Comparison of ENCODE assay signal across 19 cellular contexts in the genomic region with DNA sequence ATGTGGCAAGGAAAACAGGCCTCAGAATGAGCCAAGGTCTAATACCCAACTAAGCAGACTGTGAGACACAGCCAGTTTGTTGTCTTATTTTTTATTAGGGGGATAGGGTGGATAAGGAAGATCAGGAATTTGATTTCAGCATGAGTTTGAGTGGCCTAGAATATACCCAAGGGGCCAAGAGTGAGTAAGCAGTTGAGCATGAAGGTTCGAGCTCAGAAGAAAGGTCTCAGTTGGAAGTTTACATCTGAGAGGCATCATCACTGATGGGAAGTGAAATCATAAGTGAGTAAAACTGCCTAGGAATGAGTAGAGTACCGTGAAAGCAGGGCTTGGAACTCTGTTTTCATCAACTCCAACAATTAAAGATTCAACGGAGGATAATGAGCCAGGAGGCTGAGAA.
"Had no signal": no experiment of that assay in that cellular context is flagged by ENCODE, and none has a peak within 500 bp of the region (broad histone marks: within the 10 kb centered on the region; RNA-seq: fewer than 3 reads in every experiment).

No MANE protein-coding gene starts in this region.

- H2AFZ ChIP-seq: parathyroid adenoma had no signal

- H3K27ac Mint-ChIP-seq: activated CD4-positive, alpha-beta memory T cell treated with anti-CD3 and anti-CD28 coated beads, Interleukin-2, amount 10 ng/mL, durations not matched to agents 7 days and 5 days; endodermal cell; stimulated activated memory B cell treated with anti-CD40 and anti-IgM and Interleukin-4, amounts not matched to agents 10 μg/mL and 1 μg/mL and 100 μg/mL, for 72 hours; T-helper 2 cell treated with Interferon-gamma antibody and Interleukin-4, amounts not matched to agents 5 μg/mL and 100 μg/mL, for 36 hours had no signal

- H3K9ac ChIP-seq: parathyroid adenoma had no signal

- H3K27me3 Mint-ChIP-seq: activated CD4-positive, alpha-beta memory T cell treated with anti-CD3 and anti-CD28 coated beads, Interleukin-2, amount 10 ng/mL, durations not matched to agents 7 days and 5 days; naive thymus-derived CD8-positive, alpha-beta T cell; stimulated activated memory B cell treated with anti-CD40 and anti-IgM and Interleukin-4, amounts not matched to agents 10 μg/mL and 1 μg/mL and 100 μg/mL, for 72 hours had no signal

- DNase-seq: activated CD4-positive, alpha-beta memory T cell treated with anti-CD3 and anti-CD28 coated beads, Interleukin-2, amount 10 ng/mL, durations not matched to agents 7 days and 5 days; activated CD4-positive, CD25-positive, alpha-beta regulatory T cell treated with anti-CD3 and anti-CD28 coated beads, Interleukin-2, amount 50 U/mL, for 72 hours; activated CD8-positive, alpha-beta memory T cell treated with anti-CD3 and anti-CD28 coated beads, Interleukin-2, amount 50 U/mL, for 4 hours; activated naive CD4-positive, alpha-beta T cell treated with Interleukin-2 at 50 U/mL for 16 hours; dorsolateral prefrontal cortex; endodermal cell; foreskin fibroblast; hypothalamus; left ventricle myocardium inferior; mesenchymal stem cell; naive thymus-derived CD8-positive, alpha-beta T cell; SW 1271; tibial artery had no signal

- H3K4me3 ChIP-seq: ascending aorta, dorsolateral prefrontal cortex, left ventricle myocardium inferior, tibial artery had no signal

- H3K79me2 ChIP-seq: parathyroid adenoma had no signal

- H3K4me1 Mint-ChIP-seq: stimulated activated memory B cell treated with anti-CD40 and anti-IgM and Interleukin-4, amounts not matched to agents 10 μg/mL and 1 μg/mL and 100 μg/mL, for 72 hours had no signal

- FAIRE-seq: bronchial epithelial cell, urothelium cell line had no signal

- H3K27me3 ChIP-seq: ascending aorta, dorsolateral prefrontal cortex, tibial artery had no signal

- H3K27ac ChIP-seq: ascending aorta, dorsolateral prefrontal cortex, left ventricle myocardium inferior, parathyroid adenoma, tibial artery had no signal

- H3K9me3 ChIP-seq: ascending aorta, tibial artery had no signal

- H3K4me1 ChIP-seq: ascending aorta, left ventricle myocardium inferior, parathyroid adenoma, tibial artery had no signal

- H3K4me3 Mint-ChIP-seq: activated CD4-positive, alpha-beta memory T cell treated with anti-CD3 and anti-CD28 coated beads, Interleukin-2, amount 10 ng/mL, durations not matched to agents 7 days and 5 days; endodermal cell; naive thymus-derived CD8-positive, alpha-beta T cell; stimulated activated memory B cell treated with anti-CD40 and anti-IgM and Interleukin-4, amounts not matched to agents 10 μg/mL and 1 μg/mL and 100 μg/mL, for 72 hours; T-helper 2 cell treated with Interferon-gamma antibody and Interleukin-4, amounts not matched to agents 5 μg/mL and 100 μg/mL, for 36 hours had no signal

- H3K9me3 Mint-ChIP-seq: activated CD4-positive, alpha-beta memory T cell treated with anti-CD3 and anti-CD28 coated beads, Interleukin-2, amount 10 ng/mL, durations not matched to agents 7 days and 5 days; endodermal cell; naive thymus-derived CD8-positive, alpha-beta T cell; stimulated activated memory B cell treated with anti-CD40 and anti-IgM and Interleukin-4, amounts not matched to agents 10 μg/mL and 1 μg/mL and 100 μg/mL, for 72 hours; T-helper 2 cell treated with Interferon-gamma antibody and Interleukin-4, amounts not matched to agents 5 μg/mL and 100 μg/mL, for 36 hours had no signal

- ATAC-seq: naive thymus-derived CD8-positive, alpha-beta T cell; stimulated activated memory B cell treated with anti-CD40 and anti-IgM and Interleukin-4, amounts not matched to agents 10 μg/mL and 1 μg/mL and 100 μg/mL, for 72 hours had no signal
